In the genomic region with DNA sequence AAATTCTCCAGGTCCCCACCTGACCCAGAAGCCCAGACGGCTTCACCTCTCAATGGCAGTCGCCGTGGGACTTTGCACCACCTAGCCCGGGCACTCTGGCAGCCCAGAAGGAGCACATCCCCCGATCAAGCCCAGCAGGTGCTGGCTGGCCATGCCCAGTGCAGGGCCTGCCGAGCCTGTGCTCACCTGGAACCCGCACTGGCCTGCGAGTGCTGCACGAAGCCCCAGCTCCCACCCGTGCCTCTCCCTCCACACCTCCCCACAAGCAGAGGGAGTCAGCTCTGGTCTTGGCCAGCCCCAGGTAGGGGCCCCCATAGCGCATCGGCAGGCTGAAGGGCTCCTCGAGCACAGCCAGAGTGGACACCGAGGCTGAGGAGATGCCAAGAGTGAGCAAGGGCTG, we compare ENCODE assay signal across 7 cellular contexts.
"Had no signal": no experiment of that assay in that cellular context is flagged by ENCODE, and none has a peak within 500 bp of the region (broad histone marks: within the 10 kb centered on the region; RNA-seq: fewer than 3 reads in every experiment).

No MANE protein-coding gene starts in this region.

- H3K27ac Mint-ChIP-seq: HFFc6, IgD-negative memory B cell had no signal

- ATAC-seq: HCT116 had no signal

- DNase-seq: GM23248, GOT3, H7, HFFc6 had no signal

- H3K9ac ChIP-seq: GM23248 had no signal

- H3K4me3 Mint-ChIP-seq: HFFc6, IgD-negative memory B cell had no signal

- H3K27me3 Mint-ChIP-seq: IgD-negative memory B cell had no signal

- H3K36me3 ChIP-seq: HAP-1 had no signal

- H3K27ac ChIP-seq: GM23248 had no signal

- H3K4me3 ChIP-seq: GM23248, HAP-1 had no signal

- H2AFZ ChIP-seq: GM23248 had no signal

- H3K4me1 ChIP-seq: HAP-1 had no signal

- H3K4me1 Mint-ChIP-seq: IgD-negative memory B cell had no signal

- H3K9me3 ChIP-seq: HAP-1 had no signal
